Comparison of ENCODE assay signal across 1 cellular context in the genomic region with DNA sequence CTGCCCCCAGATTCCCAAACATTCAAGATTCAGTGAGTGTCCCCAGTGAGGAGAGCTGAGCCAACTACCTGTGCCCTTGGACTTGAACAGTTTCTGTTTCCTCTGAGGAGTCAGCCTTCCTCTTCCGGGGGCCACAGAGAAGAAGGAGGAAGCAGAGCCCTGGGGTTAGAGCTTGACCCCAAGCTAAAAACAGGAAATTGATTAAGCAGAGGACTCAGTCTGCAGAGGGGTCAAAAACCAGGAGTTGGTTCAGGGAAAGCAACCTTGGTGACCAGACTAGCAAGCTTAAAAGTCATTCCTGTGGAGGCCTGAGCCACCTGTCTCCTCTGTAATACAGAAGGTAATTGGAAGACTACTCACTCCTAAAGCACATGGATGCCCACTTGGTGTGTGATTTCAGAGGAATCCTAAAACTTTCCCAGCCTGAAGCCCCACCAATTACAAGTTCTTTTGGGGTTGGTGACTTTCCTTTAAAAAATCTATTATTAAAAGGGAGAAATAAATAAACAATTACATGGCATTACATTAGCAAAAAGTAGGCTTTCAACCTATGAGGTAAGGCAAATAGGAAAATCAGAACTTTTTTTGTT.
TF ChIP-seq lines count a peak whose summit lies in the region.

No MANE protein-coding gene starts in this region.

TF ChIP-seq in HepG2, 621 proteins besides CTCF, POLR2A, EP300 and RAD21 (continued from another document and continues in another):
- TF ChIP-seq, protein P1, sequence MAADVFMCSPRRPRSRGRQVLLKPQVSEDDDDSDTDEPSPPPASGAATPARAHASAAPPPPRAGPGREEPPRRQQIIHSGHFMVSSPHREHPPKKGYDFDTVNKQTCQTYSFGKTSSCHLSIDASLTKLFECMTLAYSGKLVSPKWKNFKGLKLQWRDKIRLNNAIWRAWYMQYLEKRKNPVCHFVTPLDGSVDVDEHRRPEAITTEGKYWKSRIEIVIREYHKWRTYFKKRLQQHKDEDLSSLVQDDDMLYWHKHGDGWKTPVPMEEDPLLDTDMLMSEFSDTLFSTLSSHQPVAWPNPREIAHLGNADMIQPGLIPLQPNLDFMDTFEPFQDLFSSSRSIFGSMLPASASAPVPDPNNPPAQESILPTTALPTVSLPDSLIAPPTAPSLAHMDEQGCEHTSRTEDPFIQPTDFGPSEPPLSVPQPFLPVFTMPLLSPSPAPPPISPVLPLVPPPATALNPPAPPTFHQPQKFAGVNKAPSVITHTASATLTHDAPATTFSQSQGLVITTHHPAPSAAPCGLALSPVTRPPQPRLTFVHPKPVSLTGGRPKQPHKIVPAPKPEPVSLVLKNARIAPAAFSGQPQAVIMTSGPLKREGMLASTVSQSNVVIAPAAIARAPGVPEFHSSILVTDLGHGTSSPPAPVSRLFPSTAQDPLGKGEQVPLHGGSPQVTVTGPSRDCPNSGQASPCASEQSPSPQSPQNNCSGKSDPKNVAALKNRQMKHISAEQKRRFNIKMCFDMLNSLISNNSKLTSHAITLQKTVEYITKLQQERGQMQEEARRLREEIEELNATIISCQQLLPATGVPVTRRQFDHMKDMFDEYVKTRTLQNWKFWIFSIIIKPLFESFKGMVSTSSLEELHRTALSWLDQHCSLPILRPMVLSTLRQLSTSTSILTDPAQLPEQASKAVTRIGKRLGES (CRISPR knock-in tag; IDR thresholded peaks at IDR 0.05; ENCODE audit: borderline replicate concordance), result no peak; the same call in 1 of the 2 replicates
- TF ChIP-seq MIER3 (CRISPR knock-in tag; IDR thresholded peaks at IDR 0.05; ENCODE audit: borderline replicate concordance) (peak; percentile 22; the same call in 1 of the 2 replicates), DR1 (CRISPR knock-in tag; IDR thresholded peaks at IDR 0.05) (no peak), CHCHD3 (CRISPR knock-in tag; IDR thresholded peaks at IDR 0.05) (no peak), PHF8 (CRISPR knock-in tag; IDR thresholded peaks at IDR 0.05) (peak; percentile 47; the same call in 1 of the 2 replicates), CHD4 (IDR thresholded peaks at IDR 0.05; ENCODE audit: borderline replicate concordance, low read length) (no peak), CREB1 (IDR thresholded peaks at IDR 0.05) (no peak), CREB1 (CRISPR knock-in tag; IDR thresholded peaks at IDR 0.05) (peak; percentile 51), IRF2 (CRISPR knock-in tag; IDR thresholded peaks at IDR 0.05) (peak; percentile 56; the same call in 1 of the 2 replicates), ZNF598 (CRISPR knock-in tag; IDR thresholded peaks at IDR 0.05; ENCODE audit: borderline replicate concordance) (0 out of 2 replicates have a peak, but pooled peaks have one; percentile 36), ZNF234 (CRISPR knock-in tag; conservative IDR thresholded peaks at IDR 0.05) (no peak), GMEB1 (CRISPR knock-in tag; IDR thresholded peaks at IDR 0.05; ENCODE audit: borderline replicate concordance) (0 out of 2 replicates have a peak, but pooled peaks have one; percentile 32), ZNF850 (CRISPR knock-in tag; conservative IDR thresholded peaks at IDR 0.05) (no peak), ZNF644 (CRISPR knock-in tag; IDR thresholded peaks at IDR 0.05; ENCODE audit: low read depth) (no peak), ZNF318 (CRISPR knock-in tag; IDR thresholded peaks at IDR 0.05) (no peak), ZNF329 (CRISPR knock-in tag; IDR thresholded peaks at IDR 0.05; ENCODE audit: low read depth) (no peak), TGIF2 (CRISPR knock-in tag; IDR thresholded peaks at IDR 0.05) (no peak), TBX2 (CRISPR knock-in tag; IDR thresholded peaks at IDR 0.05; ENCODE audit: borderline replicate concordance) (peak; percentile 68)
- TF ChIP-seq, protein P2, sequence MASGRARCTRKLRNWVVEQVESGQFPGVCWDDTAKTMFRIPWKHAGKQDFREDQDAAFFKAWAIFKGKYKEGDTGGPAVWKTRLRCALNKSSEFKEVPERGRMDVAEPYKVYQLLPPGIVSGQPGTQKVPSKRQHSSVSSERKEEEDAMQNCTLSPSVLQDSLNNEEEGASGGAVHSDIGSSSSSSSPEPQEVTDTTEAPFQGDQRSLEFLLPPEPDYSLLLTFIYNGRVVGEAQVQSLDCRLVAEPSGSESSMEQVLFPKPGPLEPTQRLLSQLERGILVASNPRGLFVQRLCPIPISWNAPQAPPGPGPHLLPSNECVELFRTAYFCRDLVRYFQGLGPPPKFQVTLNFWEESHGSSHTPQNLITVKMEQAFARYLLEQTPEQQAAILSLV (CRISPR knock-in tag; IDR thresholded peaks at IDR 0.05; ENCODE audit: borderline replicate concordance), result peak; percentile 73
- TF ChIP-seq, protein P3, sequence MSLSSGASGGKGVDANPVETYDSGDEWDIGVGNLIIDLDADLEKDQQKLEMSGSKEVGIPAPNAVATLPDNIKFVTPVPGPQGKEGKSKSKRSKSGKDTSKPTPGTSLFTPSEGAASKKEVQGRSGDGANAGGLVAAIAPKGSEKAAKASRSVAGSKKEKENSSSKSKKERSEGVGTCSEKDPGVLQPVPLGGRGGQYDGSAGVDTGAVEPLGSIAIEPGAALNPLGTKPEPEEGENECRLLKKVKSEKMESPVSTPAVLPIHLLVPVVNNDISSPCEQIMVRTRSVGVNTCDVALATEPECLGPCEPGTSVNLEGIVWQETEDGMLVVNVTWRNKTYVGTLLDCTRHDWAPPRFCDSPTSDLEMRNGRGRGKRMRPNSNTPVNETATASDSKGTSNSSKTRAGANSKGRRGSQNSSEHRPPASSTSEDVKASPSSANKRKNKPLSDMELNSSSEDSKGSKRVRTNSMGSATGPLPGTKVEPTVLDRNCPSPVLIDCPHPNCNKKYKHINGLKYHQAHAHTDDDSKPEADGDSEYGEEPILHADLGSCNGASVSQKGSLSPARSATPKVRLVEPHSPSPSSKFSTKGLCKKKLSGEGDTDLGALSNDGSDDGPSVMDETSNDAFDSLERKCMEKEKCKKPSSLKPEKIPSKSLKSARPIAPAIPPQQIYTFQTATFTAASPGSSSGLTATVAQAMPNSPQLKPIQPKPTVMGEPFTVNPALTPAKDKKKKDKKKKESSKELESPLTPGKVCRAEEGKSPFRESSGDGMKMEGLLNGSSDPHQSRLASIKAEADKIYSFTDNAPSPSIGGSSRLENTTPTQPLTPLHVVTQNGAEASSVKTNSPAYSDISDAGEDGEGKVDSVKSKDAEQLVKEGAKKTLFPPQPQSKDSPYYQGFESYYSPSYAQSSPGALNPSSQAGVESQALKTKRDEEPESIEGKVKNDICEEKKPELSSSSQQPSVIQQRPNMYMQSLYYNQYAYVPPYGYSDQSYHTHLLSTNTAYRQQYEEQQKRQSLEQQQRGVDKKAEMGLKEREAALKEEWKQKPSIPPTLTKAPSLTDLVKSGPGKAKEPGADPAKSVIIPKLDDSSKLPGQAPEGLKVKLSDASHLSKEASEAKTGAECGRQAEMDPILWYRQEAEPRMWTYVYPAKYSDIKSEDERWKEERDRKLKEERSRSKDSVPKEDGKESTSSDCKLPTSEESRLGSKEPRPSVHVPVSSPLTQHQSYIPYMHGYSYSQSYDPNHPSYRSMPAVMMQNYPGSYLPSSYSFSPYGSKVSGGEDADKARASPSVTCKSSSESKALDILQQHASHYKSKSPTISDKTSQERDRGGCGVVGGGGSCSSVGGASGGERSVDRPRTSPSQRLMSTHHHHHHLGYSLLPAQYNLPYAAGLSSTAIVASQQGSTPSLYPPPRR (CRISPR knock-in tag; IDR thresholded peaks at IDR 0.05; ENCODE audit: borderline replicate concordance), result peak; percentile 42; the same call in 1 of the 2 replicates
- TF ChIP-seq, protein P4, sequence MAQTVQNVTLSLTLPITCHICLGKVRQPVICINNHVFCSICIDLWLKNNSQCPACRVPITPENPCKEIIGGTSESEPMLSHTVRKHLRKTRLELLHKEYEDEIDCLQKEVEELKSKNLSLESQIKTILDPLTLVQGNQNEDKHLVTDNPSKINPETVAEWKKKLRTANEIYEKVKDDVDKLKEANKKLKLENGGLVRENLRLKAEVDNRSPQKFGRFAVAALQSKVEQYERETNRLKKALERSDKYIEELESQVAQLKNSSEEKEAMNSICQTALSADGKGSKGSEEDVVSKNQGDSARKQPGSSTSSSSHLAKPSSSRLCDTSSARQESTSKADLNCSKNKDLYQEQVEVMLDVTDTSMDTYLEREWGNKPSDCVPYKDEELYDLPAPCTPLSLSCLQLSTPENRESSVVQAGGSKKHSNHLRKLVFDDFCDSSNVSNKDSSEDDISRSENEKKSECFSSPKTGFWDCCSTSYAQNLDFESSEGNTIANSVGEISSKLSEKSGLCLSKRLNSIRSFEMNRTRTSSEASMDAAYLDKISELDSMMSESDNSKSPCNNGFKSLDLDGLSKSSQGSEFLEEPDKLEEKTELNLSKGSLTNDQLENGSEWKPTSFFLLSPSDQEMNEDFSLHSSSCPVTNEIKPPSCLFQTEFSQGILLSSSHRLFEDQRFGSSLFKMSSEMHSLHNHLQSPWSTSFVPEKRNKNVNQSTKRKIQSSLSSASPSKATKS (CRISPR knock-in tag; IDR thresholded peaks at IDR 0.05), result no peak
- TF ChIP-seq, protein P5, sequence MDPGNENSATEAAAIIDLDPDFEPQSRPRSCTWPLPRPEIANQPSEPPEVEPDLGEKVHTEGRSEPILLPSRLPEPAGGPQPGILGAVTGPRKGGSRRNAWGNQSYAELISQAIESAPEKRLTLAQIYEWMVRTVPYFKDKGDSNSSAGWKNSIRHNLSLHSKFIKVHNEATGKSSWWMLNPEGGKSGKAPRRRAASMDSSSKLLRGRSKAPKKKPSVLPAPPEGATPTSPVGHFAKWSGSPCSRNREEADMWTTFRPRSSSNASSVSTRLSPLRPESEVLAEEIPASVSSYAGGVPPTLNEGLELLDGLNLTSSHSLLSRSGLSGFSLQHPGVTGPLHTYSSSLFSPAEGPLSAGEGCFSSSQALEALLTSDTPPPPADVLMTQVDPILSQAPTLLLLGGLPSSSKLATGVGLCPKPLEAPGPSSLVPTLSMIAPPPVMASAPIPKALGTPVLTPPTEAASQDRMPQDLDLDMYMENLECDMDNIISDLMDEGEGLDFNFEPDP (CRISPR knock-in tag; conservative IDR thresholded peaks at IDR 0.05), result no peak
